Comparison of ENCODE assay signal across 11 cellular contexts in genomic region chr19:8149261-8150094, GRCh38. TPM values are rescaled to one million over a fixed set of nuclear protein-coding genes. Genes with fewer than 3 reads are reported as not detected.
DNase-seq lines count a peak whose midpoint lies in the region; ATAC-seq and TF ChIP-seq lines count a peak whose summit lies in the region.
"Had no signal": no experiment of that assay in that cellular context is flagged by ENCODE, and none has a peak within 500 bp of the region (broad histone marks: within the 10 kb centered on the region; RNA-seq: fewer than 3 reads in every experiment).

TSS of gene FBN3 (minus strand) at chr19:8149592. CDS start at chr19:8147480, 2,112 bp downstream.

- no peak within 1 kb of the TSS for H3K27ac ChIP-seq in CD4-positive, alpha-beta T cell (ENCODE audit: low read depth, low read length)
- H3K27ac ChIP-seq in GM23338 (ENCODE audit: low read depth) (peak within 1 kb of the TSS; percentile 94), brain microvascular endothelial cell (no peak within 1 kb of the TSS)
- H3K27ac ChIP-seq: epithelial cell of prostate, neutrophil had no signal

- no peak for ATAC-seq in CD4-positive, alpha-beta T cell (ENCODE audit: poor library complexity)
- ATAC-seq in GM23338 (peak; percentile 34), GM18870 (IDR thresholded peaks at IDR 0.05; ENCODE audit: unreplicated experiment) (no peak)
- ATAC-seq in central memory CD8-positive, alpha-beta T cell (replicated peaks; ENCODE audit: extremely low read depth, poor library complexity, severe bottlenecking), result no peak
- ATAC-seq in natural killer cell treated with Interleukin-12 subunit alpha and Interleukin-12 subunit beta and Interleukin-15 and Interleukin-18, amount 100 ng/mL, for 72 hours, result no peak

- peaks cover 4% of the 10 kb centered on the region for H3K4me1 Mint-ChIP-seq in CD4-positive, alpha-beta T cell (ENCODE audit: low read depth)
- H3K4me1 Mint-ChIP-seq in GM23338, result peaks cover 39% of the 10 kb centered on the region
- H3K4me1 Mint-ChIP-seq in central memory CD8-positive, alpha-beta T cell, result no peaks in the 10 kb centered on the region
- H3K4me1 Mint-ChIP-seq in natural killer cell treated with Interleukin-12 subunit alpha and Interleukin-12 subunit beta and Interleukin-15 and Interleukin-18, amount 100 ng/mL, for 72 hours (ENCODE audit: low read depth in 2 of 2), result peaks cover 5% of the 10 kb centered on the region in 2 donors

- H3K9me2 ChIP-seq in GM23338 (ENCODE audit: insufficient read depth), result no peaks in the 10 kb centered on the region

- DNase-seq in CD4-positive, alpha-beta T cell, result no peak
- peak; percentile 79 for DNase-seq in GM23338 (ENCODE audit: low spot score)
- no peak for DNase-seq in central memory CD8-positive, alpha-beta T cell (ENCODE audit: low spot score in 2 of 2)
- no peak for DNase-seq in natural killer cell treated with Interleukin-12 subunit alpha and Interleukin-12 subunit beta and Interleukin-15 and Interleukin-18, amount 100 ng/mL, for 72 hours (ENCODE audit: low spot score)
- no peak for DNase-seq in dermis blood vessel endothelial cell
- no peak for DNase-seq in DMS153 treated with DMSO at 0.1 percent for 48 hours (lab: John Stamatoyannopoulos, UW; ENCODE audit: unreplicated experiment)
- DNase-seq in brain microvascular endothelial cell, result no peak
- DNase-seq: activated CD8-positive, alpha-beta memory T cell treated with anti-CD3 and anti-CD28 coated beads, Interleukin-2, amount 50 U/mL, for 4 hours had no signal

- no peaks in the 10 kb centered on the region for H4K20me1 ChIP-seq in GM23338 (replicated peaks; ENCODE audit: insufficient read depth)

- no peak within 1 kb of the TSS for H3K27ac Mint-ChIP-seq in CD4-positive, alpha-beta T cell
- H3K27ac Mint-ChIP-seq in GM23338, result peak within 1 kb of the TSS; percentile 89
- no peak within 1 kb of the TSS for H3K27ac Mint-ChIP-seq in central memory CD8-positive, alpha-beta T cell (ENCODE audit: low read depth)
- no peak within 1 kb of the TSS for H3K27ac Mint-ChIP-seq in natural killer cell treated with Interleukin-12 subunit alpha and Interleukin-12 subunit beta and Interleukin-15 and Interleukin-18, amount 100 ng/mL, for 72 hours

- TF ChIP-seq CTCF in CD4-positive, alpha-beta T cell (IDR thresholded peaks at IDR 0.05), result no peak
- TF ChIP-seq CTCF in GM23338 (conservative IDR thresholded peaks at IDR 0.05; ENCODE audit: low read depth in 2 of 2) (no peak), brain microvascular endothelial cell (IDR thresholded peaks at IDR 0.05; ENCODE audit: low read depth, low read length, missing control alignments) (no peak)

- H2AFZ ChIP-seq in GM23338, result 0 out of 2 replicates have a peak within 1 kb of the TSS, but pooled peaks have one; percentile 43

- H3K27me3 ChIP-seq in CD4-positive, alpha-beta T cell (ENCODE audit: control insufficient read depth, insufficient read depth, low read length), result peaks cover 52% of the 10 kb centered on the region
- H3K27me3 ChIP-seq in GM23338 (ENCODE audit: insufficient read depth), result no peaks in the 10 kb centered on the region
- H3K27me3 ChIP-seq in brain microvascular endothelial cell (replicated peaks), result peaks cover 44% of the 10 kb centered on the region

- peak within 1 kb of the TSS; percentile 87 for H3K4me3 ChIP-seq in GM23338
- H3K4me3 ChIP-seq in brain microvascular endothelial cell (ENCODE audit: low read depth, low read length), result no peak within 1 kb of the TSS

- in situ Hi-C loops in brain microvascular endothelial cell (cut with HindIII; ENCODE audit: low pct_ligation_motif_present, low sequenced_read_pairs), result no loop called here

- no peaks in the 10 kb centered on the region for H3K9me3 Mint-ChIP-seq in CD4-positive, alpha-beta T cell
- no peaks in the 10 kb centered on the region; the same call in 1 of the 3 replicates for H3K9me3 Mint-ChIP-seq in GM23338
- H3K9me3 Mint-ChIP-seq in central memory CD8-positive, alpha-beta T cell, result no peaks in the 10 kb centered on the region
- H3K9me3 Mint-ChIP-seq in natural killer cell treated with Interleukin-12 subunit alpha and Interleukin-12 subunit beta and Interleukin-15 and Interleukin-18, amount 100 ng/mL, for 72 hours, result no peaks in the 10 kb centered on the region

- H3K36me3 ChIP-seq in GM23338 (ENCODE audit: insufficient read depth) (no peaks in the 10 kb centered on the region), brain microvascular endothelial cell (replicated peaks) (no peaks in the 10 kb centered on the region)
- H3K36me3 ChIP-seq: neutrophil had no signal

- peak within 1 kb of the TSS; percentile 56 for H3K4me3 Mint-ChIP-seq in CD4-positive, alpha-beta T cell
- peak within 1 kb of the TSS; percentile 82 for H3K4me3 Mint-ChIP-seq in GM23338
- H3K4me3 Mint-ChIP-seq in central memory CD8-positive, alpha-beta T cell, result peak within 1 kb of the TSS; percentile 21
- H3K4me3 Mint-ChIP-seq in natural killer cell treated with Interleukin-12 subunit alpha and Interleukin-12 subunit beta and Interleukin-15 and Interleukin-18, amount 100 ng/mL, for 72 hours, result peak within 1 kb of the TSS; percentile 65

- H3K9me3 ChIP-seq in CD4-positive, alpha-beta T cell (ENCODE audit: control insufficient read depth, low read length), result no peaks in the 10 kb centered on the region
- H3K9me3 ChIP-seq: neutrophil had no signal

- H3K79me2 ChIP-seq in GM23338 (replicated peaks; ENCODE audit: insufficient read depth), result peaks cover 17% of the 10 kb centered on the region; the same call in 1 of the 2 replicates

- CTCF ChIA-PET in CD4-positive, alpha-beta T cell (lab: Charles Lee), result no interaction called here

- intact Hi-C loops in CD4-positive, alpha-beta T cell (cut with DNase I, micrococcal nuclease), result loop anchor here in 1 of 2 experiments (10.0 kb wide), 2 partner anchors 185 to 205 kb away; partner anchors contain the start of gene TIMM44

- peaks cover 61% of the 10 kb centered on the region for H3K27me3 Mint-ChIP-seq in CD4-positive, alpha-beta T cell
- peaks cover 17% of the 10 kb centered on the region for H3K27me3 Mint-ChIP-seq in GM23338 (ENCODE audit: insufficient read depth, low read depth, poor library complexity)
- H3K27me3 Mint-ChIP-seq in central memory CD8-positive, alpha-beta T cell, result peaks cover 82% of the 10 kb centered on the region
- H3K27me3 Mint-ChIP-seq in natural killer cell treated with Interleukin-12 subunit alpha and Interleukin-12 subunit beta and Interleukin-15 and Interleukin-18, amount 100 ng/mL, for 72 hours, result peaks cover 32 to 46% of the 10 kb centered on the region in 2 donors

- H3K4me2 ChIP-seq in GM23338, result peak within 1 kb of the TSS; percentile 91

- no peaks in the 10 kb centered on the region for H3K36me3 Mint-ChIP-seq in CD4-positive, alpha-beta T cell (ENCODE audit: low read depth)
- peaks cover 17% of the 10 kb centered on the region for H3K36me3 Mint-ChIP-seq in GM23338 (ENCODE audit: low read depth)
- H3K36me3 Mint-ChIP-seq in central memory CD8-positive, alpha-beta T cell (ENCODE audit: insufficient read depth), result peaks cover 3% of the 10 kb centered on the region
- no peaks in the 10 kb centered on the region for H3K36me3 Mint-ChIP-seq in natural killer cell treated with Interleukin-12 subunit alpha and Interleukin-12 subunit beta and Interleukin-15 and Interleukin-18, amount 100 ng/mL, for 72 hours

- peaks cover 10% of the 10 kb centered on the region for H3F3A ChIP-seq in GM23338 (replicated peaks; ENCODE audit: low read depth)

- H3K4me1 ChIP-seq in GM23338 (ENCODE audit: insufficient read depth), result peaks cover 16% of the 10 kb centered on the region

- POLR2A ChIA-PET in CD4-positive, alpha-beta T cell (lab: Charles Lee), result no interaction called here

TF ChIP-seq in GM23338, 12 proteins besides CTCF, POLR2A, EP300 and RAD21:
- TF ChIP-seq EZH2 (IDR thresholded peaks at IDR 0.05; ENCODE audit: low read depth, unreplicated experiment), result no peak
- no peak for TF ChIP-seq NANOG (IDR thresholded peaks at IDR 0.05; ENCODE audit: borderline replicate concordance)
- no peak for TF ChIP-seq ETS1 (IDR thresholded peaks at IDR 0.05)
- TF ChIP-seq POLR2AphosphoS5 (IDR thresholded peaks at IDR 0.05; ENCODE audit: low read depth), result no peak
- TF ChIP-seq CREB1 (CRISPR knock-in tag; IDR thresholded peaks at IDR 0.05; ENCODE audit: low read depth), result no peak
- no peak for TF ChIP-seq EZH2phosphoT487 (IDR thresholded peaks at IDR 0.05; ENCODE audit: unreplicated experiment)
- no peak for TF ChIP-seq ZNF331 (CRISPR knock-in tag; IDR thresholded peaks at IDR 0.05; ENCODE audit: low read depth)
- TF ChIP-seq ZNF114 (CRISPR knock-in tag; IDR thresholded peaks at IDR 0.05), result no peak
- no peak for TF ChIP-seq STAT1 (IDR thresholded peaks at IDR 0.05; ENCODE audit: unreplicated experiment)

RNA-seq across cellular contexts. Expression of gene FBN3, which starts in this region (rescaled TPM):
- not detected for total RNA-seq in CD4-positive, alpha-beta T cell
- total RNA-seq in GM23338 (2014; rRNA removed; shearing (Covaris generic)), result 34.7 and 54.5 TPM in 2 replicates
- 7.7 and 8.5 TPM in 2 replicates for polyA plus RNA-seq in GM23338 (2016; fragmentation: Nextera tagmentation; extraction: Ambion mirVana)
- total RNA-seq in natural killer cell treated with Interleukin-12 subunit alpha and Interleukin-12 subunit beta and Interleukin-15 and Interleukin-18, amount 100 ng/mL, for 72 hours, result not detected
- total RNA-seq in dermis blood vessel endothelial cell, result 0.05 TPM in 1 of 2 replicates, not detected in the other

Comparison
In these comparisons a context has a peak if more than half of its experiments do, and no peak if none do; other contexts are left out.
1. RNA of gene FBN3 (total RNA-seq): 34.7 to 54.5 TPM in GM23338; not detected in natural killer cell treated with Interleukin-12 subunit alpha and Interleukin-12 subunit beta and Interleukin-15 and Interleukin-18, amount 100 ng/mL, for 72 hours, not detected in CD4-positive, alpha-beta T cell and 0.05 TPM in dermis blood vessel endothelial cell; every median in the first group is over 10 times any median in the second.
2. H3K4me3 Mint-ChIP-seq: peak in every context shown above with its lines; median percentile 82 in GM23338; 65 in natural killer cell treated with Interleukin-12 subunit alpha and Interleukin-12 subunit beta and Interleukin-15 and Interleukin-18, amount 100 ng/mL, for 72 hours; 56 in CD4-positive, alpha-beta T cell; 21 in central memory CD8-positive, alpha-beta T cell.